ENCODE assay signal across 8 cellular contexts in genomic region chr16:88570691-88571092, GRCh38. TPM values are rescaled to one million over a fixed set of nuclear protein-coding genes. Genes with fewer than 3 reads are reported as not detected.
A peak's percentile ranks its signal among the peaks of the same experiment; 100 is the strongest.
DNase-seq lines count a peak whose midpoint lies in the region; ATAC-seq, FAIRE-seq and TF ChIP-seq lines count a peak whose summit lies in the region.

No MANE protein-coding gene starts in this region.

- H3K9me3 ChIP-seq in endocrine pancreas (ENCODE audit: control insufficient read depth, low read length), result no peaks in the 10 kb centered on the region

- peaks cover 25% of the 10 kb centered on the region for H3K4me1 Mint-ChIP-seq in activated B cell treated with CpG ODN at 0.5 μM for 24 hours
- H3K4me1 Mint-ChIP-seq in nephron progenitor cell, result peaks cover 34% of the 10 kb centered on the region

- CTCF ChIA-PET in activated B cell treated with CpG ODN at 0.5 μM for 24 hours (lab: Charles Lee), result interaction anchor here (0.8 to 1.3 kb wide), 2 partner anchors 9 to 167 kb away, joined by 3 to 5 read pairs; no protein-coding TSS in a partner anchor

- ATAC-seq in GM19035 (IDR thresholded peaks at IDR 0.05; ENCODE audit: unreplicated experiment) (peak; percentile 29), HG03457 (IDR thresholded peaks at IDR 0.05; ENCODE audit: unreplicated experiment) (peak; percentile 16), activated B cell treated with CpG ODN at 0.5 μM for 24 hours (ENCODE audit: low read depth) (no peak)

- H3K27me3 Mint-ChIP-seq in activated B cell treated with CpG ODN at 0.5 μM for 24 hours, result no peaks in the 10 kb centered on the region
- H3K27me3 Mint-ChIP-seq in nephron progenitor cell (ENCODE audit: low read depth, poor library complexity), result peaks cover 3% of the 10 kb centered on the region

- peaks cover 24% of the 10 kb centered on the region for H3K36me3 Mint-ChIP-seq in activated B cell treated with CpG ODN at 0.5 μM for 24 hours (ENCODE audit: low read depth)
- H3K36me3 Mint-ChIP-seq in nephron progenitor cell (ENCODE audit: low read depth), result peaks cover 18% of the 10 kb centered on the region

- no peaks in the 10 kb centered on the region for H3K27me3 ChIP-seq in endocrine pancreas (ENCODE audit: control insufficient read depth, insufficient read depth, low read length)

- DNase-seq in activated B cell treated with CpG ODN at 0.5 μM for 24 hours, result no peak
- DNase-seq in nephron progenitor cell, result no peak
- DNase-seq in 8988T, result no peak
- DNase-seq in RCC 7860 (ENCODE audit: low spot score), result no peak
- no peak for DNase-seq in cerebellar cortex (ENCODE audit: low spot score)

- H3K4me1 ChIP-seq in endocrine pancreas (ENCODE audit: control insufficient read depth, insufficient read depth, low read length), result peaks cover 7% of the 10 kb centered on the region

- H3K36me3 ChIP-seq in endocrine pancreas (ENCODE audit: control insufficient read depth, insufficient read depth, low read length), result no peaks in the 10 kb centered on the region

- H3K4me3 ChIP-seq in endocrine pancreas (ENCODE audit: control insufficient read depth, insufficient read depth, low read length), result peak overlapping the region; percentile 52

- peak overlapping the region; percentile 88 for H3K9ac ChIP-seq in endocrine pancreas (ENCODE audit: control insufficient read depth, insufficient read depth, low read length)

- intact Hi-C loops in activated B cell treated with CpG ODN at 0.5 μM for 24 hours (cut with micrococcal nuclease), result loop anchor here (1.0 to 5.0 kb wide), 9 partner anchors 64 to 803 kb away; partner anchors contain the start of genes BANP, CTU2, CYBA and KLHDC4

- TF ChIP-seq CTCF in activated B cell treated with CpG ODN at 0.5 μM for 24 hours (IDR thresholded peaks at IDR 0.05) (no peak), nephron progenitor cell (IDR thresholded peaks at IDR 0.05) (no peak)

- POLR2A ChIA-PET in activated B cell treated with CpG ODN at 0.5 μM for 24 hours (lab: Charles Lee), result interaction anchor here (0.6 to 2.4 kb wide), 24 partner anchors 15 to 805 kb away, joined by 3 to 13 read pairs (median 4); partner anchors contain the start of genes ACSF3, BANP, KLHDC4 and MVD

- H3K27ac Mint-ChIP-seq in activated B cell treated with CpG ODN at 0.5 μM for 24 hours (peak overlapping the region; percentile 76), nephron progenitor cell (peak overlapping the region; percentile 45)

- peak overlapping the region; percentile 84 for H3K4me3 Mint-ChIP-seq in activated B cell treated with CpG ODN at 0.5 μM for 24 hours
- H3K4me3 Mint-ChIP-seq in nephron progenitor cell, result peak overlapping the region; percentile 91

- no peak for FAIRE-seq in RCC 7860 (lab: Jason Lieb, UNC)

- H3K9me3 Mint-ChIP-seq in activated B cell treated with CpG ODN at 0.5 μM for 24 hours, result no peaks in the 10 kb centered on the region
- H3K9me3 Mint-ChIP-seq in nephron progenitor cell, result no peaks in the 10 kb centered on the region

RNA-seq across cellular contexts. Expression of gene ZC3H18, which starts 0.5 kb away (rescaled TPM):
- total RNA-seq in activated B cell treated with CpG ODN at 0.5 μM for 24 hours, result 61.7 and 74.2 TPM in 2 replicates
